8 cellular contexts compared by ENCODE assay signal in genomic region chr5:73625905-73626811, GRCh38. TPM values are rescaled to one million over a fixed set of nuclear protein-coding genes. Genes with fewer than 3 reads are reported as not detected.
DNase-seq lines count a peak whose midpoint lies in the region; ATAC-seq, FAIRE-seq and TF ChIP-seq lines count a peak whose summit lies in the region.

A gene with protein sequence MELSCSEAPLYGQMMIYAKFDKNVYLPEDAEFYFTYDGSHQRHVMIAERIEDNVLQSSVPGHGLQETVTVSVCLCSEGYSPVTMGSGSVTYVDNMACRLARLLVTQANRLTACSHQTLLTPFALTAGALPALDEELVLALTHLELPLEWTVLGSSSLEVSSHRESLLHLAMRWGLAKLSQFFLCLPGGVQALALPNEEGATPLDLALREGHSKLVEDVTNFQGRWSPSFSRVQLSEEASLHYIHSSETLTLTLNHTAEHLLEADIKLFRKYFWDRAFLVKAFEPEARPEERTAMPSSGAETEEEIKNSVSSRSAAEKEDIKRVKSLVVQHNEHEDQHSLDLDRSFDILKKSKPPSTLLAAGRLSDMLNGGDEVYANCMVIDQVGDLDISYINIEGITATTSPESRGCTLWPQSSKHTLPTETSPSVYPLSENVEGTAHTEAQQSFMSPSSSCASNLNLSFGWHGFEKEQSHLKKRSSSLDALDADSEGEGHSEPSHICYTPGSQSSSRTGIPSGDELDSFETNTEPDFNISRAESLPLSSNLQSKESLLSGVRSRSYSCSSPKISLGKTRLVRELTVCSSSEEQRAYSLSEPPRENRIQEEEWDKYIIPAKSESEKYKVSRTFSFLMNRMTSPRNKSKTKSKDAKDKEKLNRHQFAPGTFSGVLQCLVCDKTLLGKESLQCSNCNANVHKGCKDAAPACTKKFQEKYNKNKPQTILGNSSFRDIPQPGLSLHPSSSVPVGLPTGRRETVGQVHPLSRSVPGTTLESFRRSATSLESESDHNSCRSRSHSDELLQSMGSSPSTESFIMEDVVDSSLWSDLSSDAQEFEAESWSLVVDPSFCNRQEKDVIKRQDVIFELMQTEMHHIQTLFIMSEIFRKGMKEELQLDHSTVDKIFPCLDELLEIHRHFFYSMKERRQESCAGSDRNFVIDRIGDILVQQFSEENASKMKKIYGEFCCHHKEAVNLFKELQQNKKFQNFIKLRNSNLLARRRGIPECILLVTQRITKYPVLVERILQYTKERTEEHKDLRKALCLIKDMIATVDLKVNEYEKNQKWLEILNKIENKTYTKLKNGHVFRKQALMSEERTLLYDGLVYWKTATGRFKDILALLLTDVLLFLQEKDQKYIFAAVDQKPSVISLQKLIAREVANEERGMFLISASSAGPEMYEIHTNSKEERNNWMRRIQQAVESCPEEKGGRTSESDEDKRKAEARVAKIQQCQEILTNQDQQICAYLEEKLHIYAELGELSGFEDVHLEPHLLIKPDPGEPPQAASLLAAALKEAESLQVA (N-terminal part only) (plus strand): TSS chr5:73626196. CDS start chr5:73684852, 58,656 bp downstream.

- WGBS in liver = under 1% methylated on average over 97 of the region's 97 CpGs

- no peak for FAIRE-seq in GM18507 (lab: Jason Lieb, UNC)

- H3K36me3 ChIP-seq in duodenal mucosa (ENCODE audit: control insufficient read depth in 1 of 2, insufficient read depth in 2 of 2, low read length in 2 of 2) = no peaks in the 10 kb centered on the region
- no peaks in the 10 kb centered on the region for H3K36me3 ChIP-seq in liver (ENCODE audit: control insufficient read depth in 4 of 4, insufficient read depth in 3 of 4, low read depth in 1 of 4, low read length in 3 of 4)

- H3K27me3 ChIP-seq in AG04450 (ENCODE audit: control insufficient read depth, insufficient read depth, low read length) (no peaks in the 10 kb centered on the region), duodenal mucosa (ENCODE audit: control insufficient read depth in 1 of 2, insufficient read depth in 2 of 2, low read length in 2 of 2) (peaks cover 0 to 3% of the 10 kb centered on the region in 2 donors), liver (ENCODE audit: control insufficient read depth in 4 of 4, insufficient read depth in 4 of 4, low read length in 3 of 4) (no peaks in the 10 kb centered on the region)

- H3K9ac ChIP-seq in duodenal mucosa (ENCODE audit: low read depth in 1 of 2, low read length in 2 of 2) (peak within 1 kb of the TSS; percentile 16 to 52), liver (ENCODE audit: low read depth in 1 of 2, low read length in 2 of 2) (peak within 1 kb of the TSS; percentile 68 to 70)

- H3K27me3 Mint-ChIP-seq in IgD-negative memory B cell (peaks cover 22% of the 10 kb centered on the region), T-helper 17 cell (peaks cover 45% of the 10 kb centered on the region)

- H3K4me1 Mint-ChIP-seq in IgD-negative memory B cell (peaks cover 0 to 4% (median 2%) of the 10 kb centered on the region in 3 donors), T-helper 17 cell (peaks cover 2% of the 10 kb centered on the region)

- peak within 1 kb of the TSS; percentile 84 for H3K4me3 ChIP-seq in AG04450 (ENCODE audit: low read depth, low read length)
- H3K4me3 ChIP-seq in duodenal mucosa (ENCODE audit: low read depth in 1 of 2, low read length in 2 of 2) = peak within 1 kb of the TSS; percentile 71 to 73
- peak within 1 kb of the TSS; percentile 88 to 92 (median 89) for H3K4me3 ChIP-seq in liver (ENCODE audit: low read depth in 1 of 3, low read length in 3 of 3)

- POLR2A ChIA-PET in AG04450 (lab: Yijun Ruan, JAX) = interaction anchor here (0.6 to 1.3 kb wide), 4 partner anchors 13 to 183 kb away, joined by 3 to 4 read pairs (median 3); no protein-coding TSS in a partner anchor

- H3K27ac Mint-ChIP-seq in IgD-negative memory B cell = no peak within 1 kb of the TSS
- no peak within 1 kb of the TSS for H3K27ac Mint-ChIP-seq in T-helper 17 cell

- no peak for TF ChIP-seq RAD21 in liver (IDR thresholded peaks at IDR 0.05)

- CTCF ChIA-PET in AG04450 (lab: Charles Lee) = interaction anchor here (1.0 kb wide), 2 partner anchors 11 to 35 kb away, joined by 3 to 5 read pairs; no protein-coding TSS in a partner anchor

- H3K4me1 ChIP-seq in duodenal mucosa (ENCODE audit: control insufficient read depth in 1 of 2, insufficient read depth in 2 of 2, low read length in 2 of 2) = peaks cover 5 to 32% of the 10 kb centered on the region in 2 donors
- H3K4me1 ChIP-seq in liver (ENCODE audit: control insufficient read depth in 4 of 4, insufficient read depth in 4 of 4, low read length in 3 of 4) = peaks cover 14 to 38% (median 25%) of the 10 kb centered on the region in 4 donors

- H3K36me3 Mint-ChIP-seq in IgD-negative memory B cell = peaks cover 1% of the 10 kb centered on the region
- peaks cover 2% of the 10 kb centered on the region for H3K36me3 Mint-ChIP-seq in T-helper 17 cell (ENCODE audit: low read depth)

- no peaks in the 10 kb centered on the region for H3K9me3 Mint-ChIP-seq in IgD-negative memory B cell

- H3K9me3 ChIP-seq in AG04450 (ENCODE audit: control insufficient read depth, insufficient read depth, low read length) (no peaks in the 10 kb centered on the region), T-helper 17 cell (ENCODE audit: control insufficient read depth, low read length, poor library complexity, severe bottlenecking) (no peaks in the 10 kb centered on the region), duodenal mucosa (ENCODE audit: control insufficient read depth in 1 of 2, low read length in 2 of 2) (no peaks in the 10 kb centered on the region), liver (ENCODE audit: control insufficient read depth in 4 of 4, low read length in 3 of 4) (no peaks in the 10 kb centered on the region)

- H3K4me3 Mint-ChIP-seq in IgD-negative memory B cell (peak within 1 kb of the TSS; percentile 38 to 86 (median 70)), T-helper 17 cell (peak within 1 kb of the TSS; percentile 72)

- no peak for DNase-seq in AG04450 (ENCODE audit: low read depth, low spot score)
- DNase-seq in GM18507 (ENCODE audit: extremely low spot score, insufficient read length, low read depth) = peak; percentile 23
- DNase-seq in T-helper 17 cell = peak in 1 of 3 donors; percentile 12
- DNase-seq in stimulated activated CD8-positive, alpha-beta memory T cell treated with anti-CD3 and anti-CD28 coated beads, Interleukin-12 subunit alpha, Interleukin-12 subunit beta, amount 100 ng/mL, for 4 hours (ENCODE audit: low read depth) = peak; percentile 37
- no peak for DNase-seq in NK-92 (lab: John Stamatoyannopoulos, UW; ENCODE audit: unreplicated experiment)

- peak; percentile 60 for ATAC-seq in T-helper 17 cell

- H3K27ac ChIP-seq in AG04450 (ENCODE audit: low read depth, low read length) (no peak within 1 kb of the TSS), duodenal mucosa (ENCODE audit: low read depth, low read length) (no peak within 1 kb of the TSS), liver (ENCODE audit: low read depth in 1 of 2, low read length in 2 of 2) (peak within 1 kb of the TSS; percentile 67 to 73)

- TF ChIP-seq CTCF in AG04450 (IDR thresholded peaks at IDR 0.05; ENCODE audit: low read depth, low read length) = no peak
- no peak for TF ChIP-seq CTCF in liver (IDR thresholded peaks at IDR 0.05; ENCODE audit: low read depth, low read length, missing input control)

TF ChIP-seq in liver, 16 proteins besides CTCF, POLR2A, EP300 and RAD21:
- TF ChIP-seq SP1 (IDR thresholded peaks at IDR 0.05) (no peak), HNF4G (IDR thresholded peaks at IDR 0.05) (no peak), GABPA (IDR thresholded peaks at IDR 0.05 in 1 of 2, conservative IDR thresholded peaks at IDR 0.05 in 1 of 2) (no peak), NR2F2 (IDR thresholded peaks at IDR 0.05) (no peak), RXRA (IDR thresholded peaks at IDR 0.05) (no peak), FOXA1 (IDR thresholded peaks at IDR 0.05) (no peak), FOXA2 (IDR thresholded peaks at IDR 0.05) (no peak), ATF3 (IDR thresholded peaks at IDR 0.05) (no peak), JUND (IDR thresholded peaks at IDR 0.05) (no peak), YY1 (IDR thresholded peaks at IDR 0.05) (no peak), EGR1 (IDR thresholded peaks at IDR 0.05; ENCODE audit: low read depth in 2 of 2) (no peak)
- TF ChIP-seq, protein P1, sequence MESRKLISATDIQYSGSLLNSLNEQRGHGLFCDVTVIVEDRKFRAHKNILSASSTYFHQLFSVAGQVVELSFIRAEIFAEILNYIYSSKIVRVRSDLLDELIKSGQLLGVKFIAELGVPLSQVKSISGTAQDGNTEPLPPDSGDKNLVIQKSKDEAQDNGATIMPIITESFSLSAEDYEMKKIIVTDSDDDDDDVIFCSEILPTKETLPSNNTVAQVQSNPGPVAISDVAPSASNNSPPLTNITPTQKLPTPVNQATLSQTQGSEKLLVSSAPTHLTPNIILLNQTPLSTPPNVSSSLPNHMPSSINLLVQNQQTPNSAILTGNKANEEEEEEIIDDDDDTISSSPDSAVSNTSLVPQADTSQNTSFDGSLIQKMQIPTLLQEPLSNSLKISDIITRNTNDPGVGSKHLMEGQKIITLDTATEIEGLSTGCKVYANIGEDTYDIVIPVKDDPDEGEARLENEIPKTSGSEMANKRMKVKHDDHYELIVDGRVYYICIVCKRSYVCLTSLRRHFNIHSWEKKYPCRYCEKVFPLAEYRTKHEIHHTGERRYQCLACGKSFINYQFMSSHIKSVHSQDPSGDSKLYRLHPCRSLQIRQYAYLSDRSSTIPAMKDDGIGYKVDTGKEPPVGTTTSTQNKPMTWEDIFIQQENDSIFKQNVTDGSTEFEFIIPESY (IDR thresholded peaks at IDR 0.05) = no peak

RNA-seq across cellular contexts. Expression of the gene that starts here (rescaled TPM):
- polyA plus RNA-seq in AG04450 (2011; rRNA removed) (8.8 and 10.0 TPM in 2 replicates), IgD-negative memory B cell (not detected), liver (1 to 10 TPM; 1.6 to 4.8 TPM)
- polyA minus RNA-seq in AG04450 (2011; rRNA and poly(A)+ RNA removed) = 35.2 and 40.7 TPM in 2 replicates
- total RNA-seq in T-helper 17 cell (under 1 TPM; 0.05 to 0.16 TPM), liver (10 to 100 TPM in 1 of 2 donors, 1 to 10 TPM in 1; 2.5 to 13.9 TPM)

Comparison
In these comparisons a context has a peak if more than half of its experiments do, and no peak if none do; other contexts are left out.
1. Peak in ATAC-seq in T-helper 17 cell; RNA of the gene not detected or under 1 TPM.
2. DNase-seq: peak in GM18507 (single experiment) and stimulated activated CD8-positive, alpha-beta memory T cell treated with anti-CD3 and anti-CD28 coated beads, Interleukin-12 subunit alpha, Interleukin-12 subunit beta, amount 100 ng/mL, for 4 hours (single experiment); none in AG04450 (single experiment) and NK-92 (single experiment).
3. H3K27ac ChIP-seq: peak in liver (2 of 2); none in AG04450 (single experiment) and duodenal mucosa (single experiment).
4. Peak in every context shown above with its lines, with median percentiles within 50 percentile points of each other: H3K4me3 ChIP-seq.